21 cellular contexts compared by ENCODE assay signal in genomic region chr4:102493257-102493656, GRCh38.
"Had no signal": no experiment of that assay in that cellular context is flagged by ENCODE, and none has a peak within 500 bp of the region (broad histone marks: within the 10 kb centered on the region; RNA-seq: fewer than 3 reads in every experiment).

No MANE protein-coding gene starts in this region.

- H3K27ac ChIP-seq: esophagus squamous epithelium, left lung, skin epidermis, testis had no signal

- H3K4me1 Mint-ChIP-seq: memory B cell had no signal

- H3K27me3 ChIP-seq: body of pancreas, esophagus squamous epithelium, left lung, testis had no signal

- H3K9me3 Mint-ChIP-seq: activated naive CD4-positive, alpha-beta T cell treated with anti-CD3 and anti-CD28 coated beads, Interleukin-2, amount 10 ng/mL, durations not matched to agents 7 days and 5 days had no signal

- DNase-seq: activated CD4-positive, alpha-beta T cell treated with anti-CD3 and anti-CD28 coated beads, Interleukin-2, amount 10 ng/mL, durations not matched to agents 7 days and 5 days; activated naive CD4-positive, alpha-beta T cell treated with anti-CD3 and anti-CD28 coated beads, Interleukin-2, amount 10 ng/mL, durations not matched to agents 7 days and 5 days; amygdala; caudate nucleus; effector CD4-positive, alpha-beta T cell; esophagus squamous epithelium; hippocampal formation; kidney; left lung; nucleus accumbens; posterior cingulate gyrus; right cardiac atrium; stimulated activated CD4-positive, alpha-beta T cell treated with anti-CD3 and anti-CD28 coated beads, Interleukin-15, amount 100 ng/mL, for 24 hours; stimulated activated CD4-positive, alpha-beta T cell treated with anti-CD3 and anti-CD28 coated beads, Interleukin-4, amount 100 ng/mL, for 1 hour; stimulated activated naive CD4-positive, alpha-beta T cell treated with Interleukin-2 at 50 U/mL for 16 hours; testis had no signal

- H3K4me3 Mint-ChIP-seq: activated CD4-positive, alpha-beta T cell treated with anti-CD3 and anti-CD28 coated beads, Interleukin-2, amount 10 ng/mL, durations not matched to agents 7 days and 5 days; activated naive CD4-positive, alpha-beta T cell treated with anti-CD3 and anti-CD28 coated beads, Interleukin-2, amount 10 ng/mL, durations not matched to agents 7 days and 5 days; memory B cell; natural killer cell treated with Interleukin-12 subunit alpha and Interleukin-12 subunit beta and Interleukin-15 and Interleukin-18, amount 100 ng/mL, for 72 hours had no signal

- H3K36me3 ChIP-seq: esophagus squamous epithelium, left lung had no signal

- H3K27me3 Mint-ChIP-seq: activated CD4-positive, alpha-beta T cell treated with anti-CD3 and anti-CD28 coated beads, Interleukin-2, amount 10 ng/mL, durations not matched to agents 7 days and 5 days; activated naive CD4-positive, alpha-beta T cell treated with anti-CD3 and anti-CD28 coated beads, Interleukin-2, amount 10 ng/mL, durations not matched to agents 7 days and 5 days; memory B cell had no signal

- H3K4me3 ChIP-seq: body of pancreas, esophagus squamous epithelium, left lung, skin epidermis, testis had no signal

- H3K36me3 Mint-ChIP-seq: memory B cell; natural killer cell treated with Interleukin-12 subunit alpha and Interleukin-12 subunit beta and Interleukin-15 and Interleukin-18, amount 100 ng/mL, for 72 hours had no signal

- H3K9me3 ChIP-seq: body of pancreas, esophagus squamous epithelium, left lung, testis had no signal

- H3K27ac Mint-ChIP-seq: activated CD4-positive, alpha-beta T cell treated with anti-CD3 and anti-CD28 coated beads, Interleukin-2, amount 10 ng/mL, durations not matched to agents 7 days and 5 days; activated naive CD4-positive, alpha-beta T cell treated with anti-CD3 and anti-CD28 coated beads, Interleukin-2, amount 10 ng/mL, durations not matched to agents 7 days and 5 days; memory B cell had no signal

- H3K4me1 ChIP-seq: left lung, testis had no signal

- ATAC-seq: natural killer cell treated with Interleukin-12 subunit alpha and Interleukin-12 subunit beta and Interleukin-15 and Interleukin-18, amount 100 ng/mL, for 72 hours; right cardiac atrium; SK-N-SH treated with all-trans-retinoic acid at 6 μM for 48 hours had no signal
